Comparison of ENCODE assay signal across 8 cellular contexts in genomic region chr19:2503521-2504109, GRCh38. TPM values are rescaled to one million over a fixed set of nuclear protein-coding genes. Genes with fewer than 3 reads are reported as not detected.
DNase-seq lines count a peak whose midpoint lies in the region; ATAC-seq, FAIRE-seq and TF ChIP-seq lines count a peak whose summit lies in the region.

No MANE protein-coding gene starts in this region.

- FAIRE-seq in endothelial cell of umbilical vein (lab: Jason Lieb, UNC) (no peak), D721Med (lab: Jason Lieb, UNC) (no peak)

- H3K4me2 ChIP-seq in endothelial cell of umbilical vein (ENCODE audit: insufficient read depth, low read length): no peak overlapping the region

- H3K27me3 ChIP-seq in endothelial cell of umbilical vein (ENCODE audit: control insufficient read depth in 2 of 2, insufficient read depth in 2 of 2, low read length in 2 of 2): no peaks in the 10 kb centered on the region

- H3K4me1 Mint-ChIP-seq in HFFc6 (ENCODE audit: low read depth): peaks cover 26% of the 10 kb centered on the region

- no peaks in the 10 kb centered on the region for H4K20me1 ChIP-seq in endothelial cell of umbilical vein (replicated peaks; ENCODE audit: control insufficient read depth, extremely low read depth, insufficient read depth, low read length)

- H3K9me3 ChIP-seq in endothelial cell of umbilical vein (replicated peaks; ENCODE audit: control insufficient read depth, insufficient read depth, low read length): no peaks in the 10 kb centered on the region

- intact Hi-C loops in endothelial cell of umbilical vein (cut with micrococcal nuclease): no loop called here

- no peaks in the 10 kb centered on the region for H3K9me1 ChIP-seq in endothelial cell of umbilical vein (replicated peaks; ENCODE audit: control insufficient read depth, extremely low read depth, insufficient read depth, low read length)

- POLR2A ChIA-PET in endothelial cell of umbilical vein (lab: Charles Lee): interaction anchor here (0.6 to 2.0 kb wide), 2 partner anchors 27 to 39 kb away, joined by 5 to 9 read pairs; partner anchors contain the start of gene GADD45B

- no TSS peak for BruUV-seq in endothelial cell of umbilical vein (replicated peaks; lab: Mats Ljungman, UMichigan)

- H3K9ac ChIP-seq in endothelial cell of umbilical vein (replicated peaks; ENCODE audit: extremely low read depth, insufficient read depth, low read length): no peak overlapping the region

- TF ChIP-seq POLR2A in endothelial cell of umbilical vein (IDR thresholded peaks at IDR 0.05; ENCODE audit: low read depth, low read length): no peak

- dilution Hi-C loops in endothelial cell of umbilical vein (cut with MboI; ENCODE audit: extremely low pct_ligation_motif_present, low sequenced_read_pairs): no loop called here

- peak overlapping the region; percentile 62 for H2AFZ ChIP-seq in endothelial cell of umbilical vein (ENCODE audit: low read depth, low read length)

- H3K27ac ChIP-seq in endothelial cell of umbilical vein (ENCODE audit: insufficient read depth, low read depth, low read length): no peak overlapping the region

- H3K27ac Mint-ChIP-seq in HFFc6: peak overlapping the region; percentile 86

- ATAC-seq in HG03354 (IDR thresholded peaks at IDR 0.05; ENCODE audit: poor library complexity, severe bottlenecking, unreplicated experiment): no peak

- no peaks in the 10 kb centered on the region for H3K36me3 Mint-ChIP-seq in HFFc6 (ENCODE audit: low read depth)

- H3K4me3 Mint-ChIP-seq in HFFc6: peak overlapping the region; percentile 55

- H3K79me2 ChIP-seq in endothelial cell of umbilical vein (ENCODE audit: control insufficient read depth, insufficient read depth, low read length): no peaks in the 10 kb centered on the region

- H3K9me3 Mint-ChIP-seq in HFFc6: no peaks in the 10 kb centered on the region

- TF ChIP-seq CTCF in HFFc6 (IDR thresholded peaks at IDR 0.05): no peak
- TF ChIP-seq CTCF in endothelial cell of umbilical vein (IDR thresholded peaks at IDR 0.05; ENCODE audit: extremely low read depth in 1 of 2, insufficient read depth in 1 of 2, low read depth in 1 of 2, low read length in 2 of 2): no peak
- no peak for TF ChIP-seq CTCF in D721Med (IDR thresholded peaks at IDR 0.05; ENCODE audit: insufficient read depth, missing control alignments)

- H3K36me3 ChIP-seq in endothelial cell of umbilical vein (ENCODE audit: control insufficient read depth in 2 of 2, extremely low read depth in 1 of 2, insufficient read depth in 2 of 2, low read length in 2 of 2): no peaks in the 10 kb centered on the region

- no peak overlapping the region for H3K4me3 ChIP-seq in endothelial cell of umbilical vein (replicated peaks in 1 of 3; ENCODE audit: insufficient read depth in 1 of 3, low read depth in 1 of 3, low read length in 3 of 3)

- CTCF ChIA-PET in endothelial cell of umbilical vein (lab: Charles Lee): interaction anchor here (0.9 to 3.8 kb wide), 7 partner anchors 9 to 110 kb away, joined by 3 to 18 read pairs (median 3); no protein-coding TSS in a partner anchor

- H3K27me3 Mint-ChIP-seq in HFFc6 (ENCODE audit: insufficient read depth): peaks cover 3% of the 10 kb centered on the region

- peak; percentile 68 for DNase-seq in HFFc6
- peak; percentile 64 to 72 for DNase-seq in activated CD4-positive, alpha-beta T cell treated with anti-CD3 and anti-CD28 coated beads, Interleukin-2, amount 50 U/mL, for 48 hours
- no peak for DNase-seq in endothelial cell of umbilical vein (ENCODE audit: low read depth, low spot score)
- DNase-seq in stimulated activated CD4-positive, alpha-beta T cell treated with anti-CD3 and anti-CD28 coated beads, Interleukin-2, amount 100 ng/mL, for 4 hours (ENCODE audit: low read depth): peak; percentile 67
- DNase-seq in NCI-H2196 (lab: John Stamatoyannopoulos, UW; ENCODE audit: unreplicated experiment): no peak
- DNase-seq in NCI-H1105 treated with DMSO at 0.1 percent for 48 hours (lab: John Stamatoyannopoulos, UW): no peak
- no peak for DNase-seq in D721Med (ENCODE audit: insufficient read length, low spot score)

- H3K4me1 ChIP-seq in endothelial cell of umbilical vein (ENCODE audit: control insufficient read depth, extremely low read depth, insufficient read depth, low read length): peaks cover 8% of the 10 kb centered on the region

TF ChIP-seq in endothelial cell of umbilical vein, 7 proteins besides CTCF, POLR2A, EP300 and RAD21:
- no peak for TF ChIP-seq MAX (IDR thresholded peaks at IDR 0.05; ENCODE audit: insufficient read depth, insufficient read length)
- TF ChIP-seq POLR2AphosphoS5 (IDR thresholded peaks at IDR 0.05; ENCODE audit: insufficient read depth, low read depth, low read length): no peak
- no peak for TF ChIP-seq GATA2 (IDR thresholded peaks at IDR 0.05; ENCODE audit: insufficient read depth, insufficient read length, low read depth, low read length)
- no peak for TF ChIP-seq EZH2 (IDR thresholded peaks at IDR 0.05; ENCODE audit: borderline replicate concordance, low read depth, low read length, severe bottlenecking)
- no peak for TF ChIP-seq MYC (IDR thresholded peaks at IDR 0.05; ENCODE audit: low read depth, low read length)
- no peak for TF ChIP-seq JUN (IDR thresholded peaks at IDR 0.05; ENCODE audit: borderline replicate concordance, insufficient read depth, insufficient read length, low read depth)
- no peak for TF ChIP-seq FOS (IDR thresholded peaks at IDR 0.05; ENCODE audit: borderline replicate concordance, insufficient read depth, low read length)
TF ChIP-seq in endothelial cell of umbilical vein: peak in this region for 0.

RNA-seq across cellular contexts. Expression of gene GADD45B, which starts 27.7 kb away (rescaled TPM):
- 10 to 100 TPM; 35.5 to 55.7 (median 39.1) TPM for total RNA-seq in HFFc6 (2021; fragmentation: NEBNext Ultra II Directional; extraction: Animal tissue kit (Norgen Biotek cat#: 25700))
- total RNA-seq in endothelial cell of umbilical vein: 61.3 and 75.9 TPM in 2 replicates
- 249 and 267 TPM in 2 replicates for polyA plus RNA-seq in endothelial cell of umbilical vein
- 162 and 222 TPM in 2 replicates for polyA plus RNA-seq in endothelial cell of umbilical vein (2011; cell fraction: cytosol; rRNA removed)
- polyA plus RNA-seq in endothelial cell of umbilical vein (2011; cell fraction: nucleus; rRNA removed): 291 and 446 TPM in 2 replicates
- polyA plus RNA-seq in endothelial cell of umbilical vein (2012): 38.1 and 69.3 TPM in 2 replicates
- 101 and 128 TPM in 2 replicates for polyA minus RNA-seq in endothelial cell of umbilical vein
- 61.3 TPM for polyA minus RNA-seq in endothelial cell of umbilical vein (2011; cell fraction: cytosol; rRNA and poly(A)+ RNA removed)
- polyA minus RNA-seq in endothelial cell of umbilical vein (2011; cell fraction: nucleus; rRNA and poly(A)+ RNA removed): 110 and 238 TPM in 2 replicates

RNA-seq across cellular contexts. Expression of gene LMNB2, which starts 46.9 kb away (rescaled TPM):
- total RNA-seq in HFFc6 (2021; fragmentation: NEBNext Ultra II Directional; extraction: Animal tissue kit (Norgen Biotek cat#: 25700)): 100 to 1,000 TPM in 5 of 6 experiments, 10 to 100 TPM in 1; 77.6 to 131 (median 121) TPM
- 147 and 153 TPM in 2 replicates for total RNA-seq in endothelial cell of umbilical vein
- 176 and 203 TPM in 2 replicates for polyA plus RNA-seq in endothelial cell of umbilical vein
- polyA plus RNA-seq in endothelial cell of umbilical vein (2011; cell fraction: cytosol; rRNA removed): 120 and 155 TPM in 2 replicates
- 93.4 and 108 TPM in 2 replicates for polyA plus RNA-seq in endothelial cell of umbilical vein (2011; cell fraction: nucleus; rRNA removed)
- 104 and 106 TPM in 2 replicates for polyA plus RNA-seq in endothelial cell of umbilical vein (2012)
- 116 and 121 TPM in 2 replicates for polyA minus RNA-seq in endothelial cell of umbilical vein
- polyA minus RNA-seq in endothelial cell of umbilical vein (2011; cell fraction: cytosol; rRNA and poly(A)+ RNA removed): 46.2 TPM
- 22.7 and 25.8 TPM in 2 replicates for polyA minus RNA-seq in endothelial cell of umbilical vein (2011; cell fraction: nucleus; rRNA and poly(A)+ RNA removed)

Comparison
In these comparisons a context has a peak if more than half of its experiments do, and no peak if none do; other contexts are left out.
1. DNase-seq: peak in HFFc6 (single experiment), activated CD4-positive, alpha-beta T cell treated with anti-CD3 and anti-CD28 coated beads, Interleukin-2, amount 50 U/mL, for 48 hours (2 of 2) and stimulated activated CD4-positive, alpha-beta T cell treated with anti-CD3 and anti-CD28 coated beads, Interleukin-2, amount 100 ng/mL, for 4 hours (single experiment); none in endothelial cell of umbilical vein (single experiment), NCI-H2196 (single experiment), NCI-H1105 treated with DMSO at 0.1 percent for 48 hours (single experiment) and D721Med (single experiment).